9 cellular contexts compared by ENCODE assay signal in the genomic region with DNA sequence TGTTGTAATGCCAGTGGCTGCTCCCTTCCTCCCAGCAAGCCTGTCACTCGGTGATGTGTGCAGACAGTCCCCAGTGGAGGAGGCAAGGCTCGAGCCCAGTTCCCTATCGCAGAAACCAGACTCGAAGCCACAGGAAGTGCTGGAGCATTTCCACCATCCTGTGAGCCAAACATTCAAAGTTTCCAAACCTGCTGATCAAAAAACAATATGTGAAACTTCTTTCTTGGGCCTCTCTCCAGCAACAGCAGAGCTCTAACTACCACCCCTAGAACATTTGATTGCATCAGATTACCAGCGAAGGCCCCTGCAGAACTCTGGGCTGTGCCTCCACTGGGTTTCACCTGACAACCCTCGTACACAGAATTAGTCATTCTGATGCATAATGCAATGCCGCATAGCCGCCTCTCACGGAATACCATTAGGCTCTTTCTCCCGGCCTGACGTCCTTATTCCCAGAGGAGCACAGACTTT.
DNase-seq lines count a peak whose midpoint lies in the region; ATAC-seq and TF ChIP-seq lines count a peak whose summit lies in the region.
"Had no signal": no experiment of that assay in that cellular context is flagged by ENCODE, and none has a peak within 500 bp of the region (broad histone marks: within the 10 kb centered on the region; RNA-seq: fewer than 3 reads in every experiment).

No MANE protein-coding gene starts in this region.

- peak overlapping the region in 4 of 59 donors; percentile 2 to 43 (median 9) for H3K4me3 ChIP-seq in dorsolateral prefrontal cortex
- H3K4me3 ChIP-seq: SK-N-MC had no signal

- intact Hi-C loops in activated B cell treated with CpG ODN at 0.5 μM for 24 hours (cut with micrococcal nuclease): loop anchor here (2.0 to 10.0 kb wide), 5 partner anchors 38 to 990 kb away; a partner anchor contains a TSS
- intact Hi-C loops in dorsolateral prefrontal cortex (cut with DNase I): loop anchor here in 1 of 2 donors (5.0 kb wide), 1 partner anchor 73 kb away; no protein-coding TSS in a partner anchor

- no peak for TF ChIP-seq CTCF in activated B cell treated with CpG ODN at 0.5 μM for 24 hours (IDR thresholded peaks at IDR 0.05)
- no peak for TF ChIP-seq CTCF in dorsolateral prefrontal cortex (IDR thresholded peaks at IDR 0.05 in 54 of 56, conservative IDR thresholded peaks at IDR 0.05 in 2 of 56; ENCODE audit: low read depth in 1 of 56, partially characterized antibody in 56 of 56)

- peaks cover 2% of the 10 kb centered on the region for H3K36me3 Mint-ChIP-seq in activated B cell treated with CpG ODN at 0.5 μM for 24 hours (ENCODE audit: low read depth)

- ATAC-seq in HG02938 (IDR thresholded peaks at IDR 0.05; ENCODE audit: unreplicated experiment) (peak; percentile 67), activated B cell treated with CpG ODN at 0.5 μM for 24 hours (ENCODE audit: low read depth) (peak; percentile 47)

- POLR2A ChIA-PET in activated B cell treated with CpG ODN at 0.5 μM for 24 hours (lab: Charles Lee): interaction anchor here (2.9 to 3.4 kb wide), 3 partner anchors 13 to 93 kb away, joined by 13 to 61 read pairs (median 17); a partner anchor contains a TSS

- CTCF ChIA-PET in activated B cell treated with CpG ODN at 0.5 μM for 24 hours (lab: Charles Lee): interaction anchor here (2.1 to 6.5 kb wide), 5 partner anchors 12 to 146 kb away, joined by 23 to 96 read pairs (median 27); a partner anchor contains a TSS

- peak overlapping the region; percentile 96 for H3K4me3 Mint-ChIP-seq in activated B cell treated with CpG ODN at 0.5 μM for 24 hours

- DNase-seq in Ammon's horn (ENCODE audit: low spot score) (peak; percentile 78), activated B cell treated with CpG ODN at 0.5 μM for 24 hours (no peak), dorsolateral prefrontal cortex (peak in 2 of 10 donors; percentile 28 to 38), mucosa of gallbladder (ENCODE audit: low spot score) (peak; percentile 52), 8988T (no peak), NCI-H187 treated with DMSO at 0.1 percent for 48 hours (lab: John Stamatoyannopoulos, UW) (no peak)

- H3K27me3 Mint-ChIP-seq in activated B cell treated with CpG ODN at 0.5 μM for 24 hours: no peaks in the 10 kb centered on the region

- peak overlapping the region in 56 of 59 donors; percentile 7 to 82 (median 64) for H3K27ac ChIP-seq in dorsolateral prefrontal cortex
- H3K27ac ChIP-seq in temporal lobe (ENCODE audit: low read depth, low read length): peak overlapping the region; percentile 28
- H3K27ac ChIP-seq: SK-N-MC had no signal

- peak overlapping the region; percentile 86 for H3K27ac Mint-ChIP-seq in activated B cell treated with CpG ODN at 0.5 μM for 24 hours

- no peaks in the 10 kb centered on the region for H3K9me3 Mint-ChIP-seq in activated B cell treated with CpG ODN at 0.5 μM for 24 hours

- H3K4me1 Mint-ChIP-seq in activated B cell treated with CpG ODN at 0.5 μM for 24 hours: peaks cover 49% of the 10 kb centered on the region

- no peaks in the 10 kb centered on the region for H3K27me3 ChIP-seq in dorsolateral prefrontal cortex

Comparison
In these comparisons a context has a peak if more than half of its experiments do, and no peak if none do; other contexts are left out.
1. DNase-seq: peak in Ammon's horn (single experiment) and mucosa of gallbladder (single experiment); none in activated B cell treated with CpG ODN at 0.5 μM for 24 hours (single experiment), 8988T (single experiment) and NCI-H187 treated with DMSO at 0.1 percent for 48 hours (single experiment).